23 cellular contexts compared by ENCODE assay signal in the genomic region with DNA sequence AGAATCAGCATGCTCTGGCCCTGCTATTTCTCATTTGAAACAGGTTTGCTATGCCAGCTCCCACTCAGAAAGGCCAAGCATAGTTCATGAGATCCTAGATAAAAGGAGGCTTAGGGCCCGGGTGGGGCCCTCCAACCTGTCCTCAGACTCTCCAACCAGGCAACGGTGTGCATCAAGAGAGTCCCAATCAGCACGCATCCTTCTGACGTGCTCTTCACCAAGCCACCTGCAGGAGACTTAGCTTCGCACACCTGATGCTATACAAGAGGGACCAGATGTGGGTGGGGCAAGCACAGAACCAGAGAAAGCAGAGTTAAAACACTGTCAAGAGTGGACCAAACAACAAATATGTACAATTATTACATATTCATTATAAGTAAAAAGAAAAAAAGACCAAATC. TPM values are rescaled to one million over a fixed set of nuclear protein-coding genes. Genes with fewer than 3 reads are reported as not detected.
DNase-seq lines count a peak whose midpoint lies in the region; ATAC-seq lines count a peak whose summit lies in the region.
"Had no signal": no experiment of that assay in that cellular context is flagged by ENCODE, and none has a peak within 500 bp of the region (broad histone marks: within the 10 kb centered on the region; RNA-seq: fewer than 3 reads in every experiment).

No MANE protein-coding gene starts in this region.

- H3K4ac ChIP-seq in mesendoderm (ENCODE audit: low read depth, low read length), result no peak overlapping the region

- H3K27ac ChIP-seq in mesendoderm (ENCODE audit: low read depth, low read length), result no peak overlapping the region
- H3K27ac ChIP-seq: 22Rv1, prostate gland, sigmoid colon, upper lobe of left lung had no signal

- H2AK5ac ChIP-seq in mesendoderm (ENCODE audit: low read length), result no peak overlapping the region

- no peak overlapping the region for H4K8ac ChIP-seq in mesendoderm (ENCODE audit: low read depth, low read length)

- H3K23ac ChIP-seq in mesendoderm (ENCODE audit: low read length), result no peak overlapping the region

- H3K9ac ChIP-seq in mesendoderm (ENCODE audit: low read length), result no peak overlapping the region

- H3K4me3 ChIP-seq in mesendoderm (ENCODE audit: low read length), result no peak overlapping the region
- H3K4me3 ChIP-seq: prostate gland, sigmoid colon, upper lobe of left lung had no signal

- no peak overlapping the region for H4K5ac ChIP-seq in mesendoderm (ENCODE audit: low read length)

- H2BK15ac ChIP-seq in mesendoderm (replicated peaks; ENCODE audit: low read depth), result no peak overlapping the region

- ATAC-seq in GM21529 (IDR thresholded peaks at IDR 0.05; ENCODE audit: unreplicated experiment) (peak; percentile 23), HG02884 (IDR thresholded peaks at IDR 0.05; ENCODE audit: unreplicated experiment) (peak; percentile 25), HG03280 (IDR thresholded peaks at IDR 0.05; ENCODE audit: unreplicated experiment) (no peak)
- ATAC-seq: left colon had no signal

- H2BK120ac ChIP-seq in mesendoderm (ENCODE audit: low read depth, low read length), result no peak overlapping the region

- H3K79me2 ChIP-seq in mesendoderm (ENCODE audit: control insufficient read depth, insufficient read depth, low read length), result no peaks in the 10 kb centered on the region

- no peak overlapping the region for H3K56ac ChIP-seq in mesendoderm (ENCODE audit: low read length)

- no peak overlapping the region for H3K4me2 ChIP-seq in mesendoderm (ENCODE audit: low read length)

- H3K18ac ChIP-seq in mesendoderm (ENCODE audit: low read length), result no peak overlapping the region

- no peaks in the 10 kb centered on the region for H3K4me1 ChIP-seq in mesendoderm (ENCODE audit: control insufficient read depth, low read depth, low read length)
- H3K4me1 ChIP-seq: prostate gland had no signal

- H3K79me1 ChIP-seq in mesendoderm (ENCODE audit: low read length), result peaks cover 5% of the 10 kb centered on the region

- no peak overlapping the region for H2BK5ac ChIP-seq in mesendoderm (ENCODE audit: low read length)

- no peaks in the 10 kb centered on the region for H3K27me3 ChIP-seq in mesendoderm (ENCODE audit: insufficient read depth, low read length, poor library complexity)
- H3K27me3 ChIP-seq: sigmoid colon, upper lobe of left lung had no signal

- no CpG with 5 or more reads among the region's 5 CpGs for WGBS in mesendoderm (ENCODE audit: extremely low coverage, insufficient coverage, low lambda C conversion rate)

- no peaks in the 10 kb centered on the region for H3K36me3 ChIP-seq in mesendoderm (ENCODE audit: control insufficient read depth, insufficient read depth, low read length)
- H3K36me3 ChIP-seq: prostate gland, upper lobe of left lung had no signal

- peak; percentile 21 for DNase-seq in NCI-H510A treated with DMSO at 0.1 percent for 48 hours (lab: John Stamatoyannopoulos, UW)
- DNase-seq in NCI-H510A (lab: John Stamatoyannopoulos, UW), result no peak
- DNase-seq in mesendoderm, result peak; percentile 17
- no peak for DNase-seq in H4 (ENCODE audit: low spot score)
- no peak for DNase-seq in cerebellar nuclear complex (lab: John Stamatoyannopoulos, UW)
- DNase-seq: activated CD4-positive, alpha-beta T cell treated with anti-CD3 and anti-CD28 coated beads for 4 hours; EL; erythroblast; left colon; NCI-H1105; NCI-H2029 treated with DMSO at 0.1 percent for 48 hours; NCI-H2227 treated with DMSO at 0.1 percent for 48 hours; NCI-H748 treated with DMSO at 0.1 percent for 48 hours; sigmoid colon; upper lobe of left lung had no signal

RNA-seq across cellular contexts. Expression of a gene that starts 17.3 kb away (rescaled TPM):
- polyA plus RNA-seq in mesendoderm (2013, experiment 1 of 2), result 19.3 TPM
- polyA plus RNA-seq in mesendoderm (2013, experiment 2 of 2), result 20.8 TPM
- total RNA-seq in H4 (2014; rRNA removed; shearing (Covaris generic)), result 4.0 and 5.0 TPM in 2 replicates

RNA-seq across cellular contexts. Expression of a gene that starts 45.2 kb away (rescaled TPM):
- polyA plus RNA-seq in mesendoderm (2013, experiment 1 of 2), result 2.3 TPM
- polyA plus RNA-seq in mesendoderm (2013, experiment 2 of 2), result 1.4 TPM
- total RNA-seq in H4 (2014; rRNA removed; shearing (Covaris generic)), result not detected in 2 replicates
- total RNA-seq: fibroblast of villous mesenchyme, SK-MEL-5 had no signal
- polyA plus RNA-seq: IgD-negative memory B cell had no signal

RNA-seq across cellular contexts. Expression of a gene that starts 49.6 kb away (rescaled TPM):
- polyA plus RNA-seq in mesendoderm (2013, experiment 1 of 2), result 0.87 TPM
- 0.91 TPM for polyA plus RNA-seq in mesendoderm (2013, experiment 2 of 2)
- 0.10 and 6.1 TPM in 2 replicates for total RNA-seq in H4 (2014; rRNA removed; shearing (Covaris generic))
- total RNA-seq: SK-MEL-5 had no signal
- polyA plus RNA-seq: IgD-negative memory B cell had no signal

Comparison
In these comparisons a context has a peak if more than half of its experiments do, and no peak if none do; other contexts are left out.
1. DNase-seq: peak in NCI-H510A treated with DMSO at 0.1 percent for 48 hours (single experiment) and mesendoderm (single experiment); none in NCI-H510A (single experiment), H4 (single experiment) and cerebellar nuclear complex (0 of 2).